ENCODE assay signal across 1 cellular context in the genomic region with DNA sequence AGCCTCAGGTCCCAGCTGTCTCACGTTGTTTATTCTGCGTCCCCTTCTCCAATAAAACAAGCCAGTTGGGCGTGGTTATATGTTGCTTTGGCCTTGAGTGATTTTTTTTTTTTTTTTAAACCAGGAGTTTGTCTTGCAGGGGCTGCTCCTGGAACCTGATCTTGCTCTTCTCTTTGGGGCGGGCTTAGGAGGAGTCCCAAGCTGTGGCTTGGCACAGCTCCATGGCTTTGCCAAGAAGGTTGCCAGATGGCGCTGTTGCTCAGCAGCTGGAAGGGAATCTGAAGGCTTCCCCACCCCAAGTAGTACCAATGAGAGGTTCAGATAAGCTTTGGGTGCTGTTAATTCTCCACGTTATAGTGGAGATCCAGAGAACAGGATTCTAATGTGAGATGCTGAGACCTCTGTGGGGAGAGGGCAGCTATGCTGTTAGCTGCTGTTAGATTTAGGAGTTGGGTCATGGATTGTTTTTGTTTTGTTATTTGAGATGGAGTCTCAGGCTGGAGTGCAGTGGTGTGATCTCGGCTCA.
TF ChIP-seq lines count a peak whose summit lies in the region.

No MANE protein-coding gene starts in this region.

TF ChIP-seq in IMR-90, 13 proteins besides CTCF, POLR2A, EP300 and RAD21:
- TF ChIP-seq MAZ (IDR thresholded peaks at IDR 0.05; ENCODE audit: borderline replicate concordance, low read depth, low read length) (peak; percentile 76; the same call in 1 of the 2 replicates), SMC3 (IDR thresholded peaks at IDR 0.05; ENCODE audit: low read depth, low read length) (peak; percentile 92), ELK1 (IDR thresholded peaks at IDR 0.05; ENCODE audit: borderline replicate concordance, low read depth, low read length) (no peak)
TF ChIP-seq in IMR-90: peak in this region for 2.
